Comparison of ENCODE assay signal across 8 cellular contexts in the genomic region with DNA sequence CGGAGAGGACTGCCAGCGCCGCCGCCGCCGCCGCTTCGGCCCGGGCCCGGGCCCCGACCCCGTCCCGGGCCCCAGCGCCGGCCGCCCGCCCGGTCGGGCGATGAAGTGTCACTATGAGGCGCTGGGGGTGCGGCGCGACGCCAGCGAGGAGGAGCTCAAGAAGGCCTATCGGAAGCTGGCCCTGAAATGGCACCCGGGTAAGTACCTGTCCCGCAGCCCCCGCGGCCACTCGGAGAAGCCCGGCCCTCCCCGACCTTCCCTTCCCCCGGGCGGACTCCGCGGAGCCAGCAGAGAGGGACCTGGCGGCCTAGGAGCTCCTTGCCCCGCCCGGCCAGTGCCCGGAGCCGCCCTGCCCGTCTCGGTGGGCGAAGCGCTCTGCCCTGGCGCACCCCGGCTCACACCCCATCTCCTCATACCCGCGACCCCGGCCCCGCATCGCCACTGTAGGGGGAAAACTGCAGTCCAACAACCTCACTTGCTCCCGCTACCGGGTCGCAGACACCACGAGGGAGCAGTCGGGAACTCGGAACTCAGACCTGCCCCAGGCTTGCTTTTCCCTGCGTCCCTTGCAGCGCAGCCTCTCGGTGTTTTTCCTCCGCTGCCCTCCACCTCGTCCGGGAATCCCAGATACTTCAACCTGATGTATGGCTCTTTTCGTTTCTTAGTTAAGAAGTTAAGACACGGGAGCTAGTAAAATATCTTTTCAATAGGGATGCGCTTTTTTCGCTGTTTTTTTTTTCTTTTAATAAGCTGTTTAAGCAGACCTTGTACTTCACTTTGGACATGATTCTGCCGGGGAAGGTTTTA. TPM values are rescaled to one million over a fixed set of nuclear protein-coding genes. Genes with fewer than 3 reads are reported as not detected.
DNase-seq lines count a peak whose midpoint lies in the region; ATAC-seq and TF ChIP-seq lines count a peak whose summit lies in the region.

No MANE protein-coding gene starts in this region.

- H3K4me1 Mint-ChIP-seq in dendritic cell treated with granulocyte-macrophage colony-stimulating factor and Interleukin-4, amounts not matched to agents 40 ng/mL and 50 ng/mL, for 4 days (ENCODE audit: low read depth) = peaks cover 20% of the 10 kb centered on the region

- peak; percentile 80 for ATAC-seq in GM19324 (IDR thresholded peaks at IDR 0.05; ENCODE audit: low FRiP score, unreplicated experiment)
- peak; percentile 73 for ATAC-seq in HG03442 (IDR thresholded peaks at IDR 0.05; ENCODE audit: unreplicated experiment)
- peak; percentile 68 to 75 (median 72) for ATAC-seq in right lobe of liver

- peak; percentile 86 for TF ChIP-seq POLR2A in right lobe of liver (IDR thresholded peaks at IDR 0.05)

- TF ChIP-seq CTCF in right lobe of liver (IDR thresholded peaks at IDR 0.05) = no peak

- peaks cover 42% of the 10 kb centered on the region for H3K36me3 Mint-ChIP-seq in dendritic cell treated with granulocyte-macrophage colony-stimulating factor and Interleukin-4, amounts not matched to agents 40 ng/mL and 50 ng/mL, for 4 days (ENCODE audit: low read depth)

- no peaks in the 10 kb centered on the region for H3K27me3 Mint-ChIP-seq in dendritic cell treated with granulocyte-macrophage colony-stimulating factor and Interleukin-4, amounts not matched to agents 40 ng/mL and 50 ng/mL, for 4 days

- H3K4me3 ChIP-seq in right lobe of liver = peak overlapping the region; percentile 79 to 84 (median 83)

- intact Hi-C loops in dendritic cell treated with granulocyte-macrophage colony-stimulating factor and Interleukin-4, amounts not matched to agents 40 ng/mL and 50 ng/mL, for 4 days (cut with micrococcal nuclease) = loop anchor here (1.0 to 10.0 kb wide), 4 partner anchors 15 to 1488 kb away; partner anchors contain the start of genes AMACR, BRIX1, LMBRD2 and RAD1
- intact Hi-C loops in right lobe of liver (cut with DNase I) = no loop called here

- no peaks in the 10 kb centered on the region for H3K27me3 ChIP-seq in right lobe of liver

- H3K9me3 Mint-ChIP-seq in dendritic cell treated with granulocyte-macrophage colony-stimulating factor and Interleukin-4, amounts not matched to agents 40 ng/mL and 50 ng/mL, for 4 days = no peaks in the 10 kb centered on the region

- no peaks in the 10 kb centered on the region for H3K9me3 ChIP-seq in right lobe of liver

- H3K27ac ChIP-seq in right lobe of liver = peak overlapping the region; percentile 78 to 87 (median 86)

- peak overlapping the region; percentile 95 for H3K27ac Mint-ChIP-seq in dendritic cell treated with granulocyte-macrophage colony-stimulating factor and Interleukin-4, amounts not matched to agents 40 ng/mL and 50 ng/mL, for 4 days

- H3K4me3 Mint-ChIP-seq in dendritic cell treated with granulocyte-macrophage colony-stimulating factor and Interleukin-4, amounts not matched to agents 40 ng/mL and 50 ng/mL, for 4 days = peak overlapping the region; percentile 92

- 0% methylated on average over 17 of the region's 71 CpGs for WGBS in right lobe of liver (ENCODE audit: insufficient coverage, low coverage, low lambda C conversion rate, missing lambda C conversion rate)

- H3K36me3 ChIP-seq in right lobe of liver = peaks cover 0 to 17% (median 5%) of the 10 kb centered on the region in 4 donors

- peaks cover 0 to 17% (median 8%) of the 10 kb centered on the region in 4 donors for H3K4me1 ChIP-seq in right lobe of liver

- peak; percentile 11 to 90 (median 76) for DNase-seq in C1 segment of cervical spinal cord (lab: John Stamatoyannopoulos, UW)
- DNase-seq in NCI-H69 (lab: John Stamatoyannopoulos, UW) = peak; percentile 89
- DNase-seq in activated CD4-positive, alpha-beta T cell treated with anti-CD3 and anti-CD28 coated beads, Interleukin-2, amount 50 U/mL, for 24 hours (ENCODE audit: low read depth in 1 of 2, low spot score in 1 of 2) = peak; percentile 54 to 68
- DNase-seq in right lobe of liver = peak; percentile 91 to 95 (median 95)
- DNase-seq in stimulated activated CD4-positive, alpha-beta T cell treated with anti-CD3 and anti-CD28 coated beads, Interleukin-4, amount 100 ng/mL, for 4 hours = peak; percentile 71 to 75

RNA-seq across cellular contexts. Expression of gene DNAJC21, which starts 0.6 kb away (rescaled TPM):
- 10 to 100 TPM; 13.3 to 23.9 (median 20.2) TPM for total RNA-seq in right lobe of liver

RNA-seq across cellular contexts. Expression of gene BRIX1, which starts 14.4 kb away (rescaled TPM):
- total RNA-seq in right lobe of liver = 1 to 10 TPM; 4.9 to 9.4 (median 8.1) TPM

RNA-seq across cellular contexts. Expression of gene RAD1, which starts 14.6 kb away (rescaled TPM):
- total RNA-seq in right lobe of liver = 1 to 10 TPM; 4.7 to 9.0 (median 6.2) TPM

Comparison
In these comparisons a context has a peak if more than half of its experiments do, and no peak if none do; other contexts are left out.
1. Peak in every context shown above with its lines: DNase-seq, ATAC-seq, H3K4me3 ChIP-seq and H3K27ac ChIP-seq.